12 cellular contexts compared by ENCODE assay signal in the genomic region with DNA sequence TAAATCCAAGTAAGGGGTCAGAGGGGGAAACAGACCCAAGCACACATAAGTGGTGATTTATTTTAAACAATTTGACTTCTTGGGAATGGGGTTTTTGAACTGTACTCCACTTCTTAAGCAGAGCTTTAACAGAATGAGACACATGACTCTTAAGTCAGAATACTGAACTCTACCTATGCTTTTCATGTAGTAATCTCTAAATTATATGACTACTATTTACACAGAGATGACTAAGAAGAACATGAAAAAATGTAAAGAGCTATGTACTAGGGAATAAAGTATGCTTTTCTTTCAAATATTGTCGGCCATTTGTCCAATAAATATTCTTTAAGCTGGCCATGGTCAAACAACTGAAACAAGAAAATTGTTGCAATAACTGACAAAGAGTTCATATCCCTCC.
"Had no signal": no experiment of that assay in that cellular context is flagged by ENCODE, and none has a peak within 500 bp of the region (broad histone marks: within the 10 kb centered on the region; RNA-seq: fewer than 3 reads in every experiment).

No MANE protein-coding gene starts in this region.

- H3K27me3 Mint-ChIP-seq: activated CD8-positive, alpha-beta memory T cell treated with anti-CD3 and anti-CD28 coated beads, Interleukin-2, amount 10 ng/mL, durations not matched to agents 7 days and 5 days; activated naive CD8-positive, alpha-beta T cell treated with anti-CD3 and anti-CD28 coated beads for 36 hours had no signal

- H3K9me3 Mint-ChIP-seq: activated naive CD8-positive, alpha-beta T cell treated with anti-CD3 and anti-CD28 coated beads for 36 hours; activated T-cell treated with anti-CD3 and anti-CD28 coated beads, Interleukin-2, amount 50 U/mL, for 4 hours had no signal

- H3K4me3 ChIP-seq: left lung had no signal

- ATAC-seq: activated CD8-positive, alpha-beta memory T cell treated with anti-CD3 and anti-CD28 coated beads, Interleukin-2, amount 10 ng/mL, durations not matched to agents 7 days and 5 days; activated T-cell treated with anti-CD3 and anti-CD28 coated beads, Interleukin-2, amount 50 U/mL, for 4 hours; left lung had no signal

- H3K9me3 ChIP-seq: left lung had no signal

- H3K36me3 ChIP-seq: left lung had no signal

- H3K27me3 ChIP-seq: left lung had no signal

- DNase-seq: activated CD4-positive, alpha-beta T cell treated with anti-CD3 and anti-CD28 coated beads, Interleukin-2, amount 50 U/mL, for 1 hour; activated CD4-positive, CD25-positive, alpha-beta regulatory T cell; activated CD8-positive, alpha-beta memory T cell treated with anti-CD3 and anti-CD28 coated beads, Interleukin-2, amount 10 ng/mL, durations not matched to agents 7 days and 5 days; activated gamma-delta T cell treated with Interleukin-2 at 50 U/mL for 16 hours; activated naive CD8-positive, alpha-beta T cell treated with anti-CD3 and anti-CD28 coated beads for 36 hours; activated T-cell treated with anti-CD3 and anti-CD28 coated beads, Interleukin-2, amount 50 U/mL, for 4 hours; foreskin melanocyte; left lung; mesenchymal stem cell; retina; stimulated activated CD4-positive, alpha-beta T cell treated with anti-CD3 and anti-CD28 coated beads, Interleukin-4, amount 100 ng/mL, for 4 hours; T-helper 2 cell had no signal
